ENCODE assay signal across 1 cellular context in genomic region chr3:40585381-40586016, GRCh38.
TF ChIP-seq lines count a peak whose summit lies in the region.

No MANE protein-coding gene starts in this region.

TF ChIP-seq in HepG2, 621 proteins besides CTCF, POLR2A, EP300 and RAD21 (continued from another document):
- TF ChIP-seq ZBTB44 (CRISPR knock-in tag; IDR thresholded peaks at IDR 0.05) (no peak), CEBPG (CRISPR knock-in tag; IDR thresholded peaks at IDR 0.05) (no peak), TBP (CRISPR knock-in tag; IDR thresholded peaks at IDR 0.05) (no peak), KDM3A (CRISPR knock-in tag; IDR thresholded peaks at IDR 0.05; ENCODE audit: low read depth) (no peak), ZNF24 (IDR thresholded peaks at IDR 0.05) (no peak), TAF1 (CRISPR knock-in tag; IDR thresholded peaks at IDR 0.05) (no peak), FOXP4 (CRISPR knock-in tag; IDR thresholded peaks at IDR 0.05) (no peak), ZNF766 (CRISPR knock-in tag; IDR thresholded peaks at IDR 0.05; ENCODE audit: borderline replicate concordance) (no peak), ZMYM2 (CRISPR knock-in tag; IDR thresholded peaks at IDR 0.05) (no peak), SAFB2 (CRISPR knock-in tag; IDR thresholded peaks at IDR 0.05; ENCODE audit: borderline replicate concordance, low read depth) (no peak), TBL1XR1 (IDR thresholded peaks at IDR 0.05; ENCODE audit: borderline replicate concordance, low read length, partially characterized antibody) (no peak), ESRRA (CRISPR knock-in tag; IDR thresholded peaks at IDR 0.05; ENCODE audit: low read depth) (no peak), ZNF530 (CRISPR knock-in tag; IDR thresholded peaks at IDR 0.05; ENCODE audit: low read depth) (no peak), HMG20A (CRISPR knock-in tag; IDR thresholded peaks at IDR 0.05; ENCODE audit: borderline replicate concordance) (no peak), ZNF121 (CRISPR knock-in tag; IDR thresholded peaks at IDR 0.05) (no peak)
- TF ChIP-seq, protein P1, sequence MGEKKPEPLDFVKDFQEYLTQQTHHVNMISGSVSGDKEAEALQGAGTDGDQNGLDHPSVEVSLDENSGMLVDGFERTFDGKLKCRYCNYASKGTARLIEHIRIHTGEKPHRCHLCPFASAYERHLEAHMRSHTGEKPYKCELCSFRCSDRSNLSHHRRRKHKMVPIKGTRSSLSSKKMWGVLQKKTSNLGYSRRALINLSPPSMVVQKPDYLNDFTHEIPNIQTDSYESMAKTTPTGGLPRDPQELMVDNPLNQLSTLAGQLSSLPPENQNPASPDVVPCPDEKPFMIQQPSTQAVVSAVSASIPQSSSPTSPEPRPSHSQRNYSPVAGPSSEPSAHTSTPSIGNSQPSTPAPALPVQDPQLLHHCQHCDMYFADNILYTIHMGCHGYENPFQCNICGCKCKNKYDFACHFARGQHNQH (CRISPR knock-in tag; IDR thresholded peaks at IDR 0.05) = no peak
- TF ChIP-seq, protein P2, sequence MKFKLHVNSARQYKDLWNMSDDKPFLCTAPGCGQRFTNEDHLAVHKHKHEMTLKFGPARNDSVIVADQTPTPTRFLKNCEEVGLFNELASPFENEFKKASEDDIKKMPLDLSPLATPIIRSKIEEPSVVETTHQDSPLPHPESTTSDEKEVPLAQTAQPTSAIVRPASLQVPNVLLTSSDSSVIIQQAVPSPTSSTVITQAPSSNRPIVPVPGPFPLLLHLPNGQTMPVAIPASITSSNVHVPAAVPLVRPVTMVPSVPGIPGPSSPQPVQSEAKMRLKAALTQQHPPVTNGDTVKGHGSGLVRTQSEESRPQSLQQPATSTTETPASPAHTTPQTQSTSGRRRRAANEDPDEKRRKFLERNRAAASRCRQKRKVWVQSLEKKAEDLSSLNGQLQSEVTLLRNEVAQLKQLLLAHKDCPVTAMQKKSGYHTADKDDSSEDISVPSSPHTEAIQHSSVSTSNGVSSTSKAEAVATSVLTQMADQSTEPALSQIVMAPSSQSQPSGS (CRISPR knock-in tag; IDR thresholded peaks at IDR 0.05) = no peak
